20 cellular contexts compared by ENCODE assay signal in the genomic region with DNA sequence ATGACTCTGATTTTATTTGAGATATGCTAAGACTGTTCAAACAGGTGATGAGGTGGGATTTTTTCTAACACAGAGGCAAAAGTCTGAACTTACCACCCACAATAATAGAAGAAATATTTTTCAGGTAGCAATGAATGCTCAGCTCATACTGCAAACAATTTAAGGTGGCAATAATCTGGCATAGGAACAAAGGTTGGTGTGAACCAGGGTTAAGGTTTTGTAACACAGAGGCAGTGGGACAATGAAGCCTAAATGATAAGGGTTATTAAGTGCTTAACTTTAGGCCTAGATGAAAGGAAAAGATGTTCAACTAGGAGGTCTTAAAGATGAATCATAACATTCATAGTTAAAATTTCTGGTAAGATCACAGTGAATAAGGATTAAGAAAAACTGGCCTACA.
"Had no signal": no experiment of that assay in that cellular context is flagged by ENCODE, and none has a peak within 500 bp of the region (broad histone marks: within the 10 kb centered on the region; RNA-seq: fewer than 3 reads in every experiment).

No MANE protein-coding gene starts in this region.

- H3K27ac ChIP-seq: colonic mucosa, esophagus squamous epithelium, hepatocyte, left ventricle myocardium inferior, right atrium auricular region, suprapubic skin, thyroid gland, upper lobe of left lung, uterus had no signal

- H2AFZ ChIP-seq: hepatocyte had no signal

- FAIRE-seq: kidney had no signal

- H3K9me3 Mint-ChIP-seq: stimulated activated effector memory CD8-positive, alpha-beta T cell treated with anti-CD3 and anti-CD28 coated beads, Interleukin-12 subunit alpha, Interleukin-12 subunit beta, amount 100 ng/mL, for 72 hours had no signal

- H3K27me3 ChIP-seq: colonic mucosa, esophagus squamous epithelium, hepatocyte, right atrium auricular region, suprapubic skin, thyroid gland, upper lobe of left lung, uterus had no signal

- ATAC-seq: left cardiac atrium; naive thymus-derived CD4-positive, alpha-beta T cell; stimulated activated naive CD8-positive, alpha-beta T cell treated with anti-CD3 and anti-CD28 coated beads, Interleukin-15, Interleukin-2, amounts not matched to agents 100 U/mL and 50 U/mL, for 24 hours had no signal

- H3K36me3 ChIP-seq: colonic mucosa, left ventricle myocardium inferior, right atrium auricular region, suprapubic skin, thyroid gland, upper lobe of left lung, uterus had no signal

- H3K27ac Mint-ChIP-seq: stimulated activated effector memory CD8-positive, alpha-beta T cell treated with anti-CD3 and anti-CD28 coated beads, Interleukin-12 subunit alpha, Interleukin-12 subunit beta, amount 100 ng/mL, for 72 hours had no signal

- H3K27me3 Mint-ChIP-seq: naive thymus-derived CD4-positive, alpha-beta T cell had no signal

- H3K4me3 ChIP-seq: colonic mucosa, esophagus squamous epithelium, hepatocyte, left ventricle myocardium inferior, lung, right atrium auricular region, suprapubic skin, thyroid gland, upper lobe of left lung, uterus had no signal

- H3K9me3 ChIP-seq: colonic mucosa, esophagus squamous epithelium, right atrium auricular region, suprapubic skin, thyroid gland, upper lobe of left lung had no signal

- DNase-seq: colonic mucosa; dermis blood vessel endothelial cell; esophagus squamous epithelium; foreskin fibroblast; kidney; left cardiac atrium; left ventricle myocardium inferior; naive thymus-derived CD4-positive, alpha-beta T cell; posterior cingulate gyrus; stimulated activated CD4-positive, alpha-beta T cell treated with anti-CD3 and anti-CD28 coated beads, Interleukin-4, amount 100 ng/mL, for 1 hour; stimulated activated CD8-positive, alpha-beta memory T cell treated with anti-CD3 and anti-CD28 coated beads, Interleukin-4, amount 100 ng/mL, for 48 hours; stimulated activated naive CD8-positive, alpha-beta T cell treated with anti-CD3 and anti-CD28 coated beads, Interleukin-15, Interleukin-2, amounts not matched to agents 100 U/mL and 50 U/mL, for 24 hours; thyroid gland; upper lobe of left lung; uterus had no signal

- H3K4me3 Mint-ChIP-seq: stimulated activated effector memory CD8-positive, alpha-beta T cell treated with anti-CD3 and anti-CD28 coated beads, Interleukin-12 subunit alpha, Interleukin-12 subunit beta, amount 100 ng/mL, for 72 hours had no signal

- H3K4me1 ChIP-seq: colonic mucosa, thyroid gland, uterus had no signal
